18 cellular contexts compared by ENCODE assay signal in genomic region chr4:152523731-152524130, GRCh38.
"Had no signal": no experiment of that assay in that cellular context is flagged by ENCODE, and none has a peak within 500 bp of the region (broad histone marks: within the 10 kb centered on the region; RNA-seq: fewer than 3 reads in every experiment).

No MANE protein-coding gene starts in this region.

- DNase-seq: activated CD4-positive, alpha-beta T cell treated with anti-CD3 and anti-CD28 coated beads for 1 hour; activated CD4-positive, alpha-beta T cell treated with anti-CD3 and anti-CD28 coated beads, Interleukin-2, amount 50 U/mL, for 1 hour; activated effector memory CD4-positive, alpha-beta T cell treated with Interleukin-2 at 50 U/mL for 16 hours; activated naive CD4-positive, alpha-beta T cell treated with anti-CD3 and anti-CD28 coated beads for 36 hours; activated naive CD8-positive, alpha-beta T cell treated with anti-CD3 and anti-CD28 coated beads, Interleukin-2, amount 10 ng/mL, durations not matched to agents 7 days and 5 days; activated T-cell treated with anti-CD3 and anti-CD28 coated beads, Interleukin-2, amount 50 U/mL, for 48 hours; amniotic stem cell; cerebellar nuclear complex; cortex of kidney; heart left ventricle; islet precursor cell; left lung; naive thymus-derived CD4-positive, alpha-beta T cell; stimulated activated CD4-positive, alpha-beta T cell treated with anti-CD3 and anti-CD28 coated beads, Interleukin-4, amount 100 ng/mL, for 1 hour; stimulated activated naive CD8-positive, alpha-beta T cell treated with anti-CD3 and anti-CD28 coated beads, Interleukin-15, Interleukin-2, amounts not matched to agents 100 U/mL and 50 U/mL, for 24 hours; T-helper 9 cell; upper lobe of left lung had no signal

- H3K36me3 ChIP-seq: breast epithelium, left lung, upper lobe of left lung had no signal

- H3K4me3 Mint-ChIP-seq: activated naive CD4-positive, alpha-beta T cell treated with anti-CD3 and anti-CD28 coated beads for 36 hours; activated naive CD8-positive, alpha-beta T cell treated with anti-CD3 and anti-CD28 coated beads, Interleukin-2, amount 10 ng/mL, durations not matched to agents 7 days and 5 days had no signal

- H3K9me3 Mint-ChIP-seq: activated naive CD4-positive, alpha-beta T cell treated with anti-CD3 and anti-CD28 coated beads for 36 hours had no signal

- ATAC-seq: heart left ventricle; left lung; stimulated activated naive CD8-positive, alpha-beta T cell treated with anti-CD3 and anti-CD28 coated beads, Interleukin-15, Interleukin-2, amounts not matched to agents 100 U/mL and 50 U/mL, for 24 hours had no signal

- H3K9me3 ChIP-seq: breast epithelium, heart left ventricle, left lung, upper lobe of left lung had no signal

- H3K27ac ChIP-seq: breast epithelium, heart left ventricle, left lung, upper lobe of left lung had no signal

- H3K27me3 Mint-ChIP-seq: activated naive CD8-positive, alpha-beta T cell treated with anti-CD3 and anti-CD28 coated beads, Interleukin-2, amount 10 ng/mL, durations not matched to agents 7 days and 5 days; naive thymus-derived CD4-positive, alpha-beta T cell had no signal

- H3K4me1 ChIP-seq: breast epithelium had no signal

- H3K27me3 ChIP-seq: breast epithelium, heart left ventricle, left lung, upper lobe of left lung had no signal

- H3K27ac Mint-ChIP-seq: activated naive CD4-positive, alpha-beta T cell treated with anti-CD3 and anti-CD28 coated beads for 36 hours; activated naive CD8-positive, alpha-beta T cell treated with anti-CD3 and anti-CD28 coated beads, Interleukin-2, amount 10 ng/mL, durations not matched to agents 7 days and 5 days had no signal

- H3K4me3 ChIP-seq: breast epithelium, heart left ventricle, left lung, upper lobe of left lung had no signal
